In the genomic region with DNA sequence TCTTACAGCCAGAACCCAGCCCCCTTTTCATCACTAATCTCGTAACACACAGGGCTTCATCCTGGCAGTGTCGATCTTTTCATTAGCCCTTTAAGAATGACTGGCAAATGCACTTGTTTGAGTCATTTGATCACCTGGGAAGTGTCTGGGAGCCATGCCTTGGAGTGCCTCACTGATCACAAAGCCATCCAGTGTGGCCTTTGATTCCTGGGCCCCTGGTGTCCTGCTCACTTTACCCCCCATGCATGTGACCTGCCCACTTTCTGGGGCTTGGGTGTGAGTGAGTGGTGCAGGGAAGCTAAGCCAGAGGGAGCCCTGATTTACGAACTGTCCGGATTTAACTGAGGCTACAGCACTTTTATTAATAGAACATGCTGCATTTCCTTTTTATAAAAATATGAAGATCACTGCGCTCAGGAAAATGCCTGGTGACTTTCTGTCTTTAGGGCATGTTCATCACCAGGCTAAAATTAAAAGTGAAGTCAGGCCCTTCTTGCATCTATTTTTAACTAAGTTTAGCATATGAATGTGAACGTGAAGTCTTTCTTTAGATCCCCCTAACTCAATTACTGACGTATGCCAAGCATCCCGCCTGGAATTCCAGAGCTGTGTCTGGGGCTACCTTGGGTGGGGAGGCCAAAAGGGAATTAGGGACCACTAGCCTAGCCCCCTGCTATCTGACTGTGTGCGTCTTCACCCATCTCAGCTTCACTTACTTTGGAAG, we compare ENCODE assay signal across 26 cellular contexts. TPM values are rescaled to one million over a fixed set of nuclear protein-coding genes. Genes with fewer than 3 reads are reported as not detected.
A peak's percentile ranks its signal among the peaks of the same experiment; 100 is the strongest.
DNase-seq lines count a peak whose midpoint lies in the region; ATAC-seq and TF ChIP-seq lines count a peak whose summit lies in the region.
"Had no signal": no experiment of that assay in that cellular context is flagged by ENCODE, and none has a peak within 500 bp of the region (broad histone marks: within the 10 kb centered on the region; RNA-seq: fewer than 3 reads in every experiment).

No MANE protein-coding gene starts in this region.

- no peaks in the 10 kb centered on the region for H3K36me3 Mint-ChIP-seq in GM23338 (ENCODE audit: low read depth)
- H3K36me3 Mint-ChIP-seq: activated naive CD8-positive, alpha-beta T cell; CD4-positive, alpha-beta memory T cell; natural killer cell had no signal

- peaks cover 34% of the 10 kb centered on the region for H3K4me1 Mint-ChIP-seq in GM23338

- H3K9ac ChIP-seq in iPS-15b (ENCODE audit: low read depth, low read length) (no peak overlapping the region), SK-N-SH (no peak overlapping the region)

- peaks cover 59% of the 10 kb centered on the region for H3K27me3 ChIP-seq in GM23338 (ENCODE audit: insufficient read depth)
- H3K27me3 ChIP-seq in iPS-15b (ENCODE audit: control insufficient read depth, insufficient read depth, low read length), result peaks cover 62% of the 10 kb centered on the region
- no peaks in the 10 kb centered on the region for H3K27me3 ChIP-seq in sigmoid colon
- no peaks in the 10 kb centered on the region for H3K27me3 ChIP-seq in SK-N-SH (ENCODE audit: insufficient read depth)
- H3K27me3 ChIP-seq: body of pancreas had no signal

- WGBS in sigmoid colon, 2 donors, result 80 to 81% methylated on average over 9 of the region's 9 CpGs
- WGBS in SK-N-SH (ENCODE audit: low lambda C conversion rate), result 91% methylated on average over 9 of the region's 9 CpGs

- TF ChIP-seq CTCF in GM23338 (conservative IDR thresholded peaks at IDR 0.05; ENCODE audit: low read depth in 2 of 2) (no peak), sigmoid colon (IDR thresholded peaks at IDR 0.05) (no peak), SK-N-SH (IDR thresholded peaks at IDR 0.05) (no peak)

- peak overlapping the region; percentile 45; the same call in 1 of the 2 replicates for H3K27ac Mint-ChIP-seq in GM23338
- H3K27ac Mint-ChIP-seq: activated CD4-positive, alpha-beta memory T cell treated with anti-CD3 and anti-CD28 coated beads, Interleukin-2, amount 10 ng/mL, durations not matched to agents 7 days and 5 days; activated naive CD8-positive, alpha-beta T cell; activated T-cell treated with anti-CD3 and anti-CD28 coated beads, Interleukin-2, amount 50 U/mL, for 24 hours; CD4-positive, alpha-beta memory T cell; HFFc6; natural killer cell; T-helper 1 cell treated with Interleukin-12 subunit alpha and Interleukin-12 subunit beta and Interleukin-4 antibody, amounts not matched to agents 30 μg/mL and 1 μg/mL, for 36 hours had no signal

- no peak for TF ChIP-seq POLR2A in sigmoid colon (IDR thresholded peaks at IDR 0.05)

- no peaks in the 10 kb centered on the region for H3K9me2 ChIP-seq in GM23338 (ENCODE audit: insufficient read depth)
- H3K9me2 ChIP-seq in SK-N-SH, result no peaks in the 10 kb centered on the region

- CTCF ChIA-PET in SK-N-SH (lab: Yijun Ruan, JAX), result interaction anchor here (0.6 to 3.3 kb wide), 4 partner anchors 11 to 59 kb away, joined by 3 to 12 read pairs (median 3); no protein-coding TSS in a partner anchor

- POLR2A ChIA-PET in SK-N-SH (lab: Yijun Ruan, JAX), result no interaction called here

- H3K4me2 ChIP-seq in GM23338, result peak overlapping the region; percentile 62
- no peak overlapping the region for H3K4me2 ChIP-seq in SK-N-SH

- TF ChIP-seq EP300 in sigmoid colon (IDR thresholded peaks at IDR 0.05) (peak in 1 of 4 donors; percentile 33), SK-N-SH (IDR thresholded peaks at IDR 0.05; ENCODE audit: borderline replicate concordance in 1 of 2, low read depth in 1 of 2, low read length in 1 of 2) (no peak)

- ATAC-seq in GM23338 (peak; percentile 79), HG03571 (IDR thresholded peaks at IDR 0.05; ENCODE audit: unreplicated experiment) (no peak)
- ATAC-seq: body of pancreas, natural killer cell had no signal

- H2AFZ ChIP-seq in GM23338 (no peak overlapping the region), SK-N-SH (ENCODE audit: low read depth) (no peak overlapping the region)

- H3K9me3 ChIP-seq in iPS-15b (ENCODE audit: control insufficient read depth, insufficient read depth, low read length) (no peaks in the 10 kb centered on the region), sigmoid colon (no peaks in the 10 kb centered on the region), SK-N-SH (no peaks in the 10 kb centered on the region)
- H3K9me3 ChIP-seq: body of pancreas, upper lobe of left lung had no signal

- peaks cover 26% of the 10 kb centered on the region for H3K4me1 ChIP-seq in GM23338 (ENCODE audit: insufficient read depth)
- H3K4me1 ChIP-seq in iPS-15b (ENCODE audit: control insufficient read depth, insufficient read depth, low read length), result peaks cover 14% of the 10 kb centered on the region
- H3K4me1 ChIP-seq in sigmoid colon, result peaks cover 0 to 57% (median 33%) of the 10 kb centered on the region in 4 donors
- peaks cover 4 to 8% of the 10 kb centered on the region in 2 experiments; a peak in 1 of 4 replicates for H3K4me1 ChIP-seq in SK-N-SH (ENCODE audit: control insufficient read depth in 1 of 2, insufficient read depth in 2 of 2, low read depth in 1 of 2, low read length in 1 of 2)

- H3F3A ChIP-seq in GM23338 (replicated peaks; ENCODE audit: low read depth) (no peaks in the 10 kb centered on the region), SK-N-SH (replicated peaks; ENCODE audit: insufficient read depth) (no peaks in the 10 kb centered on the region)

- H3K36me3 ChIP-seq in GM23338 (ENCODE audit: insufficient read depth) (no peaks in the 10 kb centered on the region), iPS-15b (ENCODE audit: control insufficient read depth, insufficient read depth, low read length) (no peaks in the 10 kb centered on the region), sigmoid colon (no peaks in the 10 kb centered on the region), SK-N-SH (replicated peaks in 1 of 2; ENCODE audit: control insufficient read depth in 1 of 2, insufficient read depth in 2 of 2, low read length in 1 of 2) (no peaks in the 10 kb centered on the region)
- H3K36me3 ChIP-seq: upper lobe of left lung, WERI-Rb-1 had no signal

- H3K4me3 Mint-ChIP-seq in GM23338, result peak overlapping the region; percentile 56
- H3K4me3 Mint-ChIP-seq: activated CD4-positive, alpha-beta memory T cell treated with anti-CD3 and anti-CD28 coated beads, Interleukin-2, amount 10 ng/mL, durations not matched to agents 7 days and 5 days; activated naive CD8-positive, alpha-beta T cell; activated T-cell treated with anti-CD3 and anti-CD28 coated beads, Interleukin-2, amount 50 U/mL, for 24 hours; CD4-positive, alpha-beta memory T cell; HFFc6; natural killer cell; T-helper 1 cell treated with Interleukin-12 subunit alpha and Interleukin-12 subunit beta and Interleukin-4 antibody, amounts not matched to agents 30 μg/mL and 1 μg/mL, for 36 hours had no signal

- peak; percentile 88 for DNase-seq in GM23338 (ENCODE audit: low spot score)
- DNase-seq in caudate nucleus (lab: John Stamatoyannopoulos, UW), result peak in 3 of 61 donors; percentile 19 to 59 (median 36)
- no peak for DNase-seq in sigmoid colon
- no peak for DNase-seq in SK-N-SH
- DNase-seq in HT-29 (ENCODE audit: low spot score), result no peak
- no peak for DNase-seq in substantia nigra (lab: John Stamatoyannopoulos, UW)
- DNase-seq: activated CD4-positive, alpha-beta memory T cell treated with anti-CD3 and anti-CD28 coated beads, Interleukin-2, amount 10 ng/mL, durations not matched to agents 7 days and 5 days; activated T-cell treated with anti-CD3 and anti-CD28 coated beads, Interleukin-2, amount 50 U/mL, for 24 hours; body of pancreas; CD4-positive, alpha-beta memory T cell; dermis blood vessel endothelial cell; DND-41; HFFc6; natural killer cell; NCI-H1092; NCI-H2081 treated with DMSO at 0.1 percent for 48 hours; SHP77; stimulated activated naive CD4-positive, alpha-beta T cell treated with Interleukin-2 at 50 U/mL for 16 hours; upper lobe of left lung; WERI-Rb-1 had no signal

- H3K79me2 ChIP-seq in GM23338 (replicated peaks; ENCODE audit: insufficient read depth), result no peaks in the 10 kb centered on the region
- H3K79me2 ChIP-seq in SK-N-SH (ENCODE audit: insufficient read depth), result no peaks in the 10 kb centered on the region

- H3K27ac ChIP-seq in GM23338 (ENCODE audit: low read depth), result no peak overlapping the region
- peak overlapping the region; percentile 28 for H3K27ac ChIP-seq in caudate nucleus (ENCODE audit: low read depth, low read length)
- peak overlapping the region; percentile 60 to 82 (median 72) for H3K27ac ChIP-seq in sigmoid colon
- H3K27ac ChIP-seq in SK-N-SH (ENCODE audit: low read depth in 2 of 2, low read length in 1 of 2), result no peak overlapping the region
- no peak overlapping the region for H3K27ac ChIP-seq in substantia nigra (ENCODE audit: low read depth, low read length, poor library complexity, severe bottlenecking)
- H3K27ac ChIP-seq: body of pancreas, epithelial cell of prostate, upper lobe of left lung, WERI-Rb-1 had no signal

- TF ChIP-seq RAD21 in SK-N-SH (IDR thresholded peaks at IDR 0.05; ENCODE audit: low read length), result no peak

- peaks cover 16% of the 10 kb centered on the region for H3K27me3 Mint-ChIP-seq in GM23338 (ENCODE audit: insufficient read depth, low read depth, poor library complexity)

- no peaks in the 10 kb centered on the region for H4K20me1 ChIP-seq in GM23338 (replicated peaks; ENCODE audit: insufficient read depth)
- no peaks in the 10 kb centered on the region for H4K20me1 ChIP-seq in SK-N-SH (ENCODE audit: insufficient read depth)

- intact Hi-C loops in sigmoid colon (cut with DNase I), result no loop called here

- no peaks in the 10 kb centered on the region for H3K9me3 Mint-ChIP-seq in GM23338
- H3K9me3 Mint-ChIP-seq: activated CD4-positive, alpha-beta memory T cell treated with anti-CD3 and anti-CD28 coated beads, Interleukin-2, amount 10 ng/mL, durations not matched to agents 7 days and 5 days; activated T-cell treated with anti-CD3 and anti-CD28 coated beads, Interleukin-2, amount 50 U/mL, for 24 hours; HFFc6; natural killer cell; T-helper 1 cell treated with Interleukin-12 subunit alpha and Interleukin-12 subunit beta and Interleukin-4 antibody, amounts not matched to agents 30 μg/mL and 1 μg/mL, for 36 hours had no signal

- peak overlapping the region; percentile 16 for H3K4me3 ChIP-seq in GM23338
- peak overlapping the region; percentile 38 for H3K4me3 ChIP-seq in iPS-15b (ENCODE audit: low read depth, low read length)
- H3K4me3 ChIP-seq in sigmoid colon, result no peak overlapping the region
- no peak overlapping the region for H3K4me3 ChIP-seq in SK-N-SH (ENCODE audit: low read depth in 2 of 2, low read length in 1 of 2)
- H3K4me3 ChIP-seq: body of pancreas, lung, upper lobe of left lung had no signal

TF ChIP-seq in GM23338, 12 proteins besides CTCF, POLR2A, EP300 and RAD21 (continues in another document):
- no peak for TF ChIP-seq JUNB (IDR thresholded peaks at IDR 0.05; ENCODE audit: unreplicated experiment)

TF ChIP-seq in SK-N-SH, 30 proteins besides CTCF, POLR2A, EP300 and RAD21 (continues in another document):
- TF ChIP-seq ELF1 (IDR thresholded peaks at IDR 0.05), result no peak

RNA-seq across cellular contexts. Expression of a gene that starts 23.6 kb away (rescaled TPM):
- 0.04 and 0.17 TPM in 2 replicates for total RNA-seq in GM23338 (2014; rRNA removed; shearing (Covaris generic))
- 0.03 and 0.05 TPM in 2 replicates for polyA plus RNA-seq in GM23338 (2016; fragmentation: Nextera tagmentation; extraction: Ambion mirVana)
- 1 to 10 TPM; 4.9 to 7.8 (median 6.0) TPM for total RNA-seq in sigmoid colon
- under 1 TPM in 2 of 3 donors, not detected in 1; 0.23 to 0.64 TPM for polyA plus RNA-seq in sigmoid colon
- polyA plus RNA-seq in SK-N-SH (2012; rRNA removed), result 0.64 and 0.67 TPM in 2 replicates
- 0.71 and 0.88 TPM in 2 replicates for polyA plus RNA-seq in SK-N-SH (2012; cell fraction: cytosol; rRNA removed)
- 3.3 and 7.6 TPM in 2 replicates for polyA plus RNA-seq in SK-N-SH (2012; cell fraction: nucleus; rRNA removed)
- total RNA-seq in HT-29 (2014; rRNA removed; shearing (Covaris generic)), result 0.13 TPM in 1 of 2 replicates, not detected in the other
- total RNA-seq: CD4-positive, alpha-beta memory T cell; HFFc6 had no signal

Comparison
In these comparisons a context has a peak if more than half of its experiments do, and no peak if none do; other contexts are left out.
1. H3K27ac ChIP-seq: peak in caudate nucleus (single experiment) and sigmoid colon (4 of 4); none in GM23338 (single experiment), SK-N-SH (0 of 2) and substantia nigra (single experiment).
2. H3K4me3 ChIP-seq: peak in GM23338 (single experiment) and iPS-15b (single experiment); none in sigmoid colon (0 of 4) and SK-N-SH (0 of 2).